Comparison of ENCODE assay signal across 8 cellular contexts in the genomic region with DNA sequence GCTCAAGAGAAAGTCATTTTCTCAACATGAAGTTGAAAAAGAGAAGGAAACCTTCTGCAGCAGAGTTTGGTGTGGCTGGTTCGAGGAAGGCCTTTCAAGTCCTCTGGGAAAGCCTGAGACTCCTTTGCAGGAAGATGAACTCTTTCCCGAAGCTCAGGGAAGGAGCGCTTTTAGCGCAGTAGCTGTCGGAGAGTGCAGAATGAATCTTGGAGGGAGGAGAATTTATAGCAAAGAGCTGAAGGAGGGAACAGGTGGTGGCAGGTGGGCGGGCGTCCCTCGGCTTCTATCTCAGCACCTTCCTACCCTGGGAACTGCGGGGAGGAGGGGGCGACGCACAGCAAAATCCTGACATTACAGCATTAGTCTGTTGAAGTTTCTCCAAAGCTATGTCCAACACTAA. TPM values are rescaled to one million over a fixed set of nuclear protein-coding genes. Genes with fewer than 3 reads are reported as not detected.
DNase-seq lines count a peak whose midpoint lies in the region; ATAC-seq and TF ChIP-seq lines count a peak whose summit lies in the region.

A gene (minus strand): TSS at position 198 of the 400 bp plus-strand sequence. CDS start 436 bp downstream, outside the sequence.

- WGBS in sigmoid colon, 2 donors = 61 to 68% methylated on average over 11 of the region's 11 CpGs

- ATAC-seq in GM18511 (IDR thresholded peaks at IDR 0.05; ENCODE audit: unreplicated experiment) (peak; percentile 4), GM18505 (IDR thresholded peaks at IDR 0.05; ENCODE audit: unreplicated experiment) (no peak), GM21786 (IDR thresholded peaks at IDR 0.05; ENCODE audit: unreplicated experiment) (no peak)

- no peaks in the 10 kb centered on the region for H3K36me3 ChIP-seq in sigmoid colon

- TF ChIP-seq POLR2A in sigmoid colon (IDR thresholded peaks at IDR 0.05) (no peak), GM18505 (IDR thresholded peaks at IDR 0.05; ENCODE audit: borderline replicate concordance, extremely low read depth, insufficient read depth, insufficient read length) (no peak)

- H3K4me1 ChIP-seq in sigmoid colon = peaks cover 0 to 14% (median 9%) of the 10 kb centered on the region in 4 donors

- DNase-seq in head of caudate nucleus (peak; percentile 15 to 82 (median 56)), sigmoid colon (no peak), NCI-H1105 treated with DMSO at 0.1 percent for 48 hours (lab: John Stamatoyannopoulos, UW) (no peak), NCI-H1930 (lab: John Stamatoyannopoulos, UW) (no peak)

- no peak for TF ChIP-seq EP300 in sigmoid colon (IDR thresholded peaks at IDR 0.05)

- intact Hi-C loops in head of caudate nucleus (cut with DNase I) (loop anchor here (5.0 to 10.0 kb wide), 2 partner anchors 73 to 155 kb away; a partner anchor contains a TSS), sigmoid colon (cut with DNase I) (loop anchor here (1.0 kb wide), 1 partner anchor 100 kb away; a partner anchor contains a TSS)

- peak within 1 kb of the TSS; percentile 47 to 66 (median 62) for H3K4me3 ChIP-seq in sigmoid colon

- H3K27ac ChIP-seq in VCaP = peak within 1 kb of the TSS; percentile 80
- peak within 1 kb of the TSS; percentile 81 to 93 (median 86) for H3K27ac ChIP-seq in sigmoid colon

- TF ChIP-seq CTCF in VCaP (conservative IDR thresholded peaks at IDR 0.05) (no peak), sigmoid colon (IDR thresholded peaks at IDR 0.05) (no peak)

- H3K27me3 ChIP-seq in sigmoid colon = no peaks in the 10 kb centered on the region

- H3K9me3 ChIP-seq in sigmoid colon = no peaks in the 10 kb centered on the region

RNA-seq across cellular contexts. Expression of the gene that starts here (rescaled TPM):
- under 1 TPM in 1 of 4 donors, not detected in 3; 0.71 TPM for total RNA-seq in sigmoid colon
- polyA plus RNA-seq in sigmoid colon = under 1 TPM in 2 of 3 donors, not detected in 1; 0.15 to 0.60 TPM

Comparison
In these comparisons a context has a peak if more than half of its experiments do, and no peak if none do; other contexts are left out.
1. DNase-seq: peak in head of caudate nucleus (42 of 42); none in sigmoid colon (single experiment), NCI-H1105 treated with DMSO at 0.1 percent for 48 hours (single experiment) and NCI-H1930 (0 of 2).